Comparison of ENCODE assay signal across 8 cellular contexts in the genomic region with DNA sequence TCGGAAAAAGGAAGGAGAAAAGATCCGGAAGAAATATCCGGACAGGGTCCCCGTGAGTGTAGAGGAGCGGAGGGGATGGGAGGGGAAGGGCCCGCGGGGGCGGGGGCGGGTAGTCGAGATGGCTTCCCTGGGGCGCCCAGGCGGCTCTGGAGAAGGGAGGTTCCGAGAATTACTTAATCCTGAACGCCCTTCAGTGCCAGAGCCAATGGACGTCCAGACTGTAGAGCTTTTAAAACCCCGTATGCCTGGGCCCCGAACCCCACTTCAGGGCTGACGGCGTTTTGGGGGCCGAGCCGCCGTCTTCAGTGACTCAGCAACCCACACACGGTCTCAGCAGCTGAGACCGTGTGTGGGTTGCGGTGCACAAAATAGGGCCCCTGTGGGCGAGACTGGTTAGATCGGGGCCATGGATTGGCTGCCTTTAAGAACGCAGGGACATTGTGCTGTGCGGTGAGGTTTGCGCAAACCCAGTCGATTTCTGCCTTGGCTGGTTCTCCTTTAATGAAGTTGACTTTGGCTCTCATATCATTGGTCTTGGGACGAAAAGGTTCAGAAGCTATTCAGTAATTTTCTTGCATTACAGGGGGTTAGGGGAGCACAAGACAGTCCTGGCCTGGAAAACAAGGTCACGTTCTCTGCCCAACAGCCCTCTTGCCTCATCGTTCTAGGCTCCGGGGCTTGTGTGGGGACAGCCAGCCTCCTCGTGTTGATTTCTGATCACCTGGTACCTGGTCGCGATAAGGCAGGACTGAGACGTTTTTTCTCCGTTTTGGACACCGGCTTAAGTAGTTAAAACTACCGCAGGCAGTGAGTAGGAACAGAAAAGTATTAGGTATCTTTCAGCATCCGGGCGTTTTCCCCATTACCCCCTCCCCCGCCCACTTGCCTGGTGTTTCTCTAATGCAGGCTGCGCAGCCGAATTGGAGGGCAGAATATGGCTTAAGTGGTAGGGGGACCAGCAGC. TPM values are rescaled to one million over a fixed set of nuclear protein-coding genes. Genes with fewer than 3 reads are reported as not detected.
DNase-seq lines count a peak whose midpoint lies in the region; ATAC-seq and TF ChIP-seq lines count a peak whose summit lies in the region.

No MANE protein-coding gene starts in this region.

- H3K27me3 ChIP-seq in layer of hippocampus (ENCODE audit: control insufficient read depth, insufficient read depth, low read length), result no peaks in the 10 kb centered on the region

- peaks cover 29% of the 10 kb centered on the region for H3K4me1 Mint-ChIP-seq in activated CD4-positive, alpha-beta T cell treated with anti-CD3 and anti-CD28 coated beads for 36 hours

- H3K9me3 ChIP-seq in ES-I3 (ENCODE audit: control insufficient read depth, insufficient read depth, low read length), result no peaks in the 10 kb centered on the region

- no peaks in the 10 kb centered on the region for H3K27me3 Mint-ChIP-seq in activated CD4-positive, alpha-beta T cell treated with anti-CD3 and anti-CD28 coated beads for 36 hours

- CTCF ChIA-PET in activated CD4-positive, alpha-beta T cell treated with anti-CD3 and anti-CD28 coated beads for 36 hours (lab: Charles Lee), result interaction anchor here (1.3 to 1.5 kb wide), 2 partner anchors 60 to 463 kb away, joined by 3 to 7 read pairs; no protein-coding TSS in a partner anchor

- peak overlapping the region; percentile 97 for H3K4me3 ChIP-seq in choroid plexus epithelial cell (ENCODE audit: low read depth, low read length)

- DNase-seq in HCEC 1CT, result peak; percentile 80
- DNase-seq in NCI-H2029 treated with DMSO at 0.1 percent for 48 hours (lab: John Stamatoyannopoulos, UW), result peak; percentile 48
- peak; percentile 82 for DNase-seq in activated CD4-positive, alpha-beta T cell treated with anti-CD3 and anti-CD28 coated beads for 36 hours
- DNase-seq in choroid plexus epithelial cell (ENCODE audit: low read depth), result peak; percentile 96
- DNase-seq in stimulated activated CD4-positive, alpha-beta T cell treated with anti-CD3 and anti-CD28 coated beads, Interleukin-15, amount 100 ng/mL, for 48 hours (ENCODE audit: low read depth in 2 of 2), result peak; percentile 66
- no peak for DNase-seq in NCI-H69 (lab: John Stamatoyannopoulos, UW)

- POLR2A ChIA-PET in activated CD4-positive, alpha-beta T cell treated with anti-CD3 and anti-CD28 coated beads for 36 hours (lab: Charles Lee), result interaction anchor here (0.5 to 1.3 kb wide), 2 partner anchors 151 to 615 kb away, joined by 3 to 4 read pairs; no protein-coding TSS in a partner anchor

- peak overlapping the region; percentile 82 for H3K4me3 Mint-ChIP-seq in activated CD4-positive, alpha-beta T cell treated with anti-CD3 and anti-CD28 coated beads for 36 hours

- H3K9ac ChIP-seq in ES-I3 (ENCODE audit: low read depth, low read length), result peak overlapping the region; percentile 70

- H3K4me1 ChIP-seq in ES-I3 (ENCODE audit: insufficient read depth, low read length), result peaks cover 10% of the 10 kb centered on the region; the same call in 1 of the 2 replicates

- peak; percentile 53 for ATAC-seq in activated CD4-positive, alpha-beta T cell treated with anti-CD3 and anti-CD28 coated beads for 36 hours

- H3K27ac Mint-ChIP-seq in activated CD4-positive, alpha-beta T cell treated with anti-CD3 and anti-CD28 coated beads for 36 hours, result peak overlapping the region; percentile 83

- no peak for TF ChIP-seq CTCF in choroid plexus epithelial cell (conservative IDR thresholded peaks at IDR 0.05; ENCODE audit: low read depth, low read length)

- peaks cover 2% of the 10 kb centered on the region; the same call in 1 of the 2 replicates for H3K36me3 ChIP-seq in ES-I3 (ENCODE audit: insufficient read depth, low read length)

- H3K9me3 Mint-ChIP-seq in activated CD4-positive, alpha-beta T cell treated with anti-CD3 and anti-CD28 coated beads for 36 hours (ENCODE audit: low read depth), result no peaks in the 10 kb centered on the region

- H3K27ac ChIP-seq in layer of hippocampus (ENCODE audit: low read depth, low read length), result peak overlapping the region; percentile 99

- no peaks in the 10 kb centered on the region for H3K36me3 Mint-ChIP-seq in activated CD4-positive, alpha-beta T cell treated with anti-CD3 and anti-CD28 coated beads for 36 hours (ENCODE audit: low read depth)

- intact Hi-C loops in activated CD4-positive, alpha-beta T cell treated with anti-CD3 and anti-CD28 coated beads for 36 hours (cut with DNase I, micrococcal nuclease), result loop anchor here (1.0 to 10.0 kb wide), 15 partner anchors 61 to 1439 kb away; partner anchors contain the start of genes CLEC2B (in 1 of the 2), CLEC2D (in 1 of the 2), MAGOHB (in 1 of the 2) and SMIM10L1 (in 1 of the 2)

RNA-seq across cellular contexts. Expression of gene GABARAPL1, which starts 0.8 kb away (rescaled TPM):
- 1 to 10 TPM; 2.3 to 2.9 TPM for total RNA-seq in activated CD4-positive, alpha-beta T cell treated with anti-CD3 and anti-CD28 coated beads for 36 hours

RNA-seq across cellular contexts. Expression of gene TMEM52B, which starts 34.6 kb away (rescaled TPM):
- not detected for total RNA-seq in activated CD4-positive, alpha-beta T cell treated with anti-CD3 and anti-CD28 coated beads for 36 hours

RNA-seq across cellular contexts. Expression of gene OLR1, which starts 41.5 kb away (rescaled TPM):
- total RNA-seq in activated CD4-positive, alpha-beta T cell treated with anti-CD3 and anti-CD28 coated beads for 36 hours, result not detected
